Comparison of ENCODE assay signal across 1 cellular context in genomic region chr12:109581856-109582255, GRCh38.
TF ChIP-seq lines count a peak whose summit lies in the region.

No MANE protein-coding gene starts in this region.

TF ChIP-seq in IMR-90, 13 proteins besides CTCF, POLR2A, EP300 and RAD21:
- TF ChIP-seq FOS (IDR thresholded peaks at IDR 0.05; ENCODE audit: low read depth, low read length) = no peak
- TF ChIP-seq USF2 (IDR thresholded peaks at IDR 0.05; ENCODE audit: low read depth, low read length) = peak; percentile 8; the same call in 1 of the 2 replicates
TF ChIP-seq in IMR-90: peak in this region for 1.
